ENCODE assay signal across 8 cellular contexts in the genomic region with DNA sequence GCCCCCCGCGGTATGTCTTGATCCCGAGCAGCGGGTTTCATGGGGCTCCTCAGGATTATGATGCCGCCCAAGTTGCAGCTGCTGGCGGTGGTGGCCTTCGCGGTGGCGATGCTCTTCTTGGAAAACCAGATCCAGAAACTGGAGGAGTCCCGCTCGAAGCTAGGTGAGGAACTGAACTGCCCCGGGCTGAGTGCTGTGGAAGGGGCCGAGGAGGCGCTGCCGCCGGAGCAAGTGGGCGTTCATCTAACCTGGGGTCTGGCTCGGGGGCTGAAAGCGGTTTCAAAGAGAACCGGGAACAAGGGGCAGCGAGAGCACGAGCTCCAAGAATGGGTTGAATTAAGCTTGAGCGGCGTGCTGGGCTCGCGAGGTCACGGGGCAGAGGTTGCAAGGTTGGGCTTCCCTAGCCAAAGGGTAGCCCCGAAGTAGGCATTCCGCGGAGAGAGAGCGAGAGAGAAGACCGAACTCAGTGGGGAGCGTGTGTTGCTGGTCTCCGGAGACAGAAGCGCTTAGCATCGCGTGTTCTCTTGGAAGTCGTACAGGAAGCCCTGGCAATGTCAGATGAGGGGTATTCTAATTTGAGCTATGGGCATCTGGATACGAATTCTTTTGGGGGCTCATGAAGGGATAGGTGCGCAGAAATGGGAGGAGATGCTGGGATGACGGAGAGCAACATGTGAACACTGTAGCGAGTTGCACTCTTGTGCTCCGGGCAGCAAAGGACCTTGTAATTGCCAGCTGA. TPM values are rescaled to one million over a fixed set of nuclear protein-coding genes. Genes with fewer than 3 reads are reported as not detected.
DNase-seq lines count a peak whose midpoint lies in the region; ATAC-seq and TF ChIP-seq lines count a peak whose summit lies in the region.

No MANE protein-coding gene starts in this region.

- peaks cover 10% of the 10 kb centered on the region for H3K36me3 ChIP-seq in endodermal cell (ENCODE audit: control insufficient read depth, insufficient read depth, low read length)

- no peaks in the 10 kb centered on the region for H3K27me3 Mint-ChIP-seq in activated CD8-positive, alpha-beta T cell treated with anti-CD3 and anti-CD28 coated beads, Interleukin-2, amount 10 ng/mL, durations not matched to agents 7 days and 5 days (ENCODE audit: low read depth)
- H3K27me3 Mint-ChIP-seq in endodermal cell (ENCODE audit: insufficient read depth), result no peaks in the 10 kb centered on the region

- peak overlapping the region; percentile 97 for H3K4me3 ChIP-seq in endodermal cell (ENCODE audit: low read length)

- peaks cover 22% of the 10 kb centered on the region for H3K36me3 Mint-ChIP-seq in activated CD8-positive, alpha-beta T cell treated with anti-CD3 and anti-CD28 coated beads, Interleukin-2, amount 10 ng/mL, durations not matched to agents 7 days and 5 days (ENCODE audit: low read depth)
- H3K36me3 Mint-ChIP-seq in endodermal cell (ENCODE audit: low read depth), result peaks cover 15% of the 10 kb centered on the region

- peaks cover under 1% of the 10 kb centered on the region for H3K9me3 ChIP-seq in endodermal cell (ENCODE audit: control insufficient read depth, low read length)

- H3K9ac ChIP-seq in endodermal cell (ENCODE audit: extremely low read depth, low read length, poor library complexity, severe bottlenecking), result peak overlapping the region; percentile 83

- POLR2A ChIA-PET in activated CD8-positive, alpha-beta T cell treated with anti-CD3 and anti-CD28 coated beads, Interleukin-2, amount 10 ng/mL, durations not matched to agents 7 days and 5 days (lab: Charles Lee), result interaction anchor here (0.6 to 4.1 kb wide), 12 partner anchors 16 to 1768 kb away, joined by 3 to 40 read pairs (median 4); a partner anchor contains a TSS

- peak; percentile 0 for ATAC-seq in HG03108 (IDR thresholded peaks at IDR 0.05; ENCODE audit: unreplicated experiment)
- peak; percentile 26 for ATAC-seq in activated CD8-positive, alpha-beta T cell treated with anti-CD3 and anti-CD28 coated beads, Interleukin-2, amount 10 ng/mL, durations not matched to agents 7 days and 5 days

- H3K4me1 ChIP-seq in endodermal cell (ENCODE audit: control insufficient read depth, insufficient read depth, low read length), result peaks cover 2% of the 10 kb centered on the region

- H3K27ac Mint-ChIP-seq in activated CD8-positive, alpha-beta T cell treated with anti-CD3 and anti-CD28 coated beads, Interleukin-2, amount 10 ng/mL, durations not matched to agents 7 days and 5 days, result no peak overlapping the region
- no peak overlapping the region for H3K27ac Mint-ChIP-seq in endodermal cell

- H3K4me3 Mint-ChIP-seq in activated CD8-positive, alpha-beta T cell treated with anti-CD3 and anti-CD28 coated beads, Interleukin-2, amount 10 ng/mL, durations not matched to agents 7 days and 5 days, result no peak overlapping the region
- H3K4me3 Mint-ChIP-seq in endodermal cell, result no peak overlapping the region

- no peak for TF ChIP-seq CTCF in endodermal cell (conservative IDR thresholded peaks at IDR 0.05)

- DNase-seq in NCI-H1417 (lab: John Stamatoyannopoulos, UW) (peak; percentile 55 to 88 (median 87)), NCI-H1417 treated with DMSO at 0.1 percent for 48 hours (lab: John Stamatoyannopoulos, UW) (no peak), NCI-H510A treated with DMSO at 0.1 percent for 48 hours (lab: John Stamatoyannopoulos, UW) (peak; percentile 86), endodermal cell (peak; percentile 87), midbrain (lab: John Stamatoyannopoulos, UW) (peak; percentile 61)
- DNase-seq in activated CD8-positive, alpha-beta T cell treated with anti-CD3 and anti-CD28 coated beads, Interleukin-2, amount 10 ng/mL, durations not matched to agents 7 days and 5 days, result peak; percentile 63
- peak; percentile 20 to 27 for DNase-seq in stimulated activated CD8-positive, alpha-beta memory T cell treated with anti-CD3 and anti-CD28 coated beads, Interleukin-15, amount 100 ng/mL, for 48 hours (ENCODE audit: low read depth in 2 of 2)

- WGBS in endodermal cell (ENCODE audit: insufficient coverage in 1 of 2, insufficient read length in 1 of 2), 2 experiments, result 0% methylated on average over 26 to 43 of the region's 43 CpGs

- peaks cover 33% of the 10 kb centered on the region for H3K4me1 Mint-ChIP-seq in activated CD8-positive, alpha-beta T cell treated with anti-CD3 and anti-CD28 coated beads, Interleukin-2, amount 10 ng/mL, durations not matched to agents 7 days and 5 days (ENCODE audit: low read depth)
- peaks cover 20% of the 10 kb centered on the region for H3K4me1 Mint-ChIP-seq in endodermal cell

- CTCF ChIA-PET in activated CD8-positive, alpha-beta T cell treated with anti-CD3 and anti-CD28 coated beads, Interleukin-2, amount 10 ng/mL, durations not matched to agents 7 days and 5 days (lab: Charles Lee), result interaction anchor here (0.6 to 4.1 kb wide), 7 partner anchors 52 to 211 kb away, joined by 3 to 25 read pairs (median 4); a partner anchor contains a TSS

- no peaks in the 10 kb centered on the region for H3K9me3 Mint-ChIP-seq in activated CD8-positive, alpha-beta T cell treated with anti-CD3 and anti-CD28 coated beads, Interleukin-2, amount 10 ng/mL, durations not matched to agents 7 days and 5 days (ENCODE audit: insufficient read depth)
- no peaks in the 10 kb centered on the region for H3K9me3 Mint-ChIP-seq in endodermal cell

- H3K27ac ChIP-seq in endodermal cell (ENCODE audit: low read depth, low read length), result peak overlapping the region; percentile 88

- no peaks in the 10 kb centered on the region for H3K27me3 ChIP-seq in endodermal cell (ENCODE audit: control insufficient read depth, insufficient read depth, low read length, poor library complexity, severe bottlenecking)

RNA-seq across cellular contexts. Expression of a gene that starts 0.7 kb away (rescaled TPM):
- 10 to 100 TPM; 20.9 to 25.3 TPM for total RNA-seq in activated CD8-positive, alpha-beta T cell treated with anti-CD3 and anti-CD28 coated beads, Interleukin-2, amount 10 ng/mL, durations not matched to agents 7 days and 5 days
- 10 to 100 TPM; 29.0 to 31.5 TPM for total RNA-seq in endodermal cell
- polyA plus RNA-seq in endodermal cell (2013, experiment 1 of 2), result 34.5 TPM
- polyA plus RNA-seq in endodermal cell (2013, experiment 2 of 2), result 28.2 TPM

RNA-seq across cellular contexts. Expression of a gene that starts 1.2 kb away (rescaled TPM):
- 100 to 1,000 TPM; 137 to 147 TPM for total RNA-seq in activated CD8-positive, alpha-beta T cell treated with anti-CD3 and anti-CD28 coated beads, Interleukin-2, amount 10 ng/mL, durations not matched to agents 7 days and 5 days
- total RNA-seq in endodermal cell, result 100 to 1,000 TPM; 140 to 166 TPM
- polyA plus RNA-seq in endodermal cell (2013, experiment 1 of 2), result 115 TPM
- 117 TPM for polyA plus RNA-seq in endodermal cell (2013, experiment 2 of 2)
